Comparison of ENCODE assay signal across 19 cellular contexts in genomic region chr15:90623854-90624253, GRCh38.
DNase-seq lines count a peak whose midpoint lies in the region; ATAC-seq and TF ChIP-seq lines count a peak whose summit lies in the region.
"Had no signal": no experiment of that assay in that cellular context is flagged by ENCODE, and none has a peak within 500 bp of the region (broad histone marks: within the 10 kb centered on the region; RNA-seq: fewer than 3 reads in every experiment).

No MANE protein-coding gene starts in this region.

- intact Hi-C loops in Right ventricle myocardium superior (cut with DNase I) = no loop called here
- intact Hi-C loops in cardiac septum (cut with DNase I) = no loop called here
- intact Hi-C loops in Panc1 (cut with micrococcal nuclease; ENCODE audit: unreplicated experiment) = no loop called here

- no peaks in the 10 kb centered on the region for H4K20me1 ChIP-seq in smooth muscle cell (ENCODE audit: low read depth)

- H2AFZ ChIP-seq in smooth muscle cell (ENCODE audit: low read depth) = no peak overlapping the region

- BruUV-seq in Panc1 (replicated peaks; lab: Mats Ljungman, UMichigan) = no TSS peak

- H3K27ac ChIP-seq in Panc1 (ENCODE audit: low read length) (no peak overlapping the region), smooth muscle cell (ENCODE audit: low read depth) (no peak overlapping the region)
- H3K27ac ChIP-seq: SJCRH30 had no signal

- H3K27me3 ChIP-seq in Panc1 (ENCODE audit: control insufficient read depth, insufficient read depth, low read length) = no peaks in the 10 kb centered on the region
- H3K27me3 ChIP-seq in smooth muscle cell (ENCODE audit: low read depth) = no peaks in the 10 kb centered on the region
- H3K27me3 ChIP-seq: BE2C, SJCRH30 had no signal

- in situ Hi-C loops in Panc1 (cut with HindIII; ENCODE audit: low pct_unique_long_range_greater_than_20kb, low sequenced_read_pairs) = no loop called here

- whole genome bisulfite sequencing in smooth muscle cell (ENCODE audit: low lambda C conversion rate) = 96% methylated on average over 6 of the region's 6 CpGs

- H3K36me3 ChIP-seq in Panc1 (ENCODE audit: control insufficient read depth, insufficient read depth, low read length) (no peaks in the 10 kb centered on the region; the same call in 1 of the 2 replicates), smooth muscle cell (ENCODE audit: low read depth) (peaks cover 6% of the 10 kb centered on the region)
- H3K36me3 ChIP-seq: BE2C had no signal

- POLR2A ChIA-PET in Panc1 (lab: Charles Lee) = no interaction called here

- no peak overlapping the region for H3K4me3 ChIP-seq in Panc1 (ENCODE audit: low read depth in 2 of 2, low read length in 2 of 2)
- H3K4me3 ChIP-seq in smooth muscle cell = no peak overlapping the region
- H3K4me3 ChIP-seq: SJCRH30 had no signal

- no peak for TF ChIP-seq CTCF in Panc1 (IDR thresholded peaks at IDR 0.05)
- TF ChIP-seq CTCF in smooth muscle cell (IDR thresholded peaks at IDR 0.05; ENCODE audit: borderline replicate concordance, insufficient read depth, poor library complexity, severe bottlenecking) = no peak

- H3K4me1 ChIP-seq in Panc1 (ENCODE audit: control insufficient read depth, insufficient read depth, low read length) (no peaks in the 10 kb centered on the region), smooth muscle cell (ENCODE audit: low read depth) (no peaks in the 10 kb centered on the region)
- H3K4me1 ChIP-seq: BE2C, SJCRH30 had no signal

- H3K79me2 ChIP-seq in smooth muscle cell (ENCODE audit: low read depth) = no peaks in the 10 kb centered on the region

- no peak overlapping the region for H3K9ac ChIP-seq in smooth muscle cell (ENCODE audit: low read depth)

- ATAC-seq in Right ventricle myocardium superior (ENCODE audit: poor library complexity) (peak; percentile 55), Panc1 (0 out of 2 replicates have a peak, but pooled peaks have one; percentile 32), GM21515 (IDR thresholded peaks at IDR 0.05; ENCODE audit: unreplicated experiment) (no peak)

- no peaks in the 10 kb centered on the region for H3K9me3 ChIP-seq in Panc1 (ENCODE audit: control insufficient read depth, insufficient read depth, low read depth, low read length)
- H3K9me3 ChIP-seq in smooth muscle cell (replicated peaks; ENCODE audit: low read depth) = no peaks in the 10 kb centered on the region
- H3K9me3 ChIP-seq: BE2C, SJCRH30 had no signal

- DNase-seq in Right ventricle myocardium superior (no peak), cardiac septum (ENCODE audit: low spot score) (no peak), Panc1 (ENCODE audit: low read depth, low spot score) (no peak), mesenteric fat pad (ENCODE audit: low spot score) (peak; percentile 35), activated gamma-delta T cell (lab: John Stamatoyannopoulos, UW) (no peak), smooth muscle cell (lab: John Stamatoyannopoulos, UW; ENCODE audit: unreplicated experiment) (no peak)
- DNase-seq: BE2C; DMS79; HCEC 1CT; KBM-7; MM.1S; NCI-H1048; NCI-H1417 treated with DMSO at 0.1 percent for 48 hours; NCI-H187; NCI-H2227 treated with DMSO at 0.1 percent for 48 hours; NCI-H510A; NK-92 treated with Interleukin-12 subunit alpha and Interleukin-12 subunit beta, amount 100 ng/mL, for 24 hours; SJCRH30 had no signal

- H3K4me2 ChIP-seq in smooth muscle cell = no peak overlapping the region

- CTCF ChIA-PET in Panc1 (lab: Charles Lee) = no interaction called here

- H3F3A ChIP-seq in smooth muscle cell (ENCODE audit: low read depth) = no peaks in the 10 kb centered on the region
